ENCODE assay signal across 8 cellular contexts in the genomic region with DNA sequence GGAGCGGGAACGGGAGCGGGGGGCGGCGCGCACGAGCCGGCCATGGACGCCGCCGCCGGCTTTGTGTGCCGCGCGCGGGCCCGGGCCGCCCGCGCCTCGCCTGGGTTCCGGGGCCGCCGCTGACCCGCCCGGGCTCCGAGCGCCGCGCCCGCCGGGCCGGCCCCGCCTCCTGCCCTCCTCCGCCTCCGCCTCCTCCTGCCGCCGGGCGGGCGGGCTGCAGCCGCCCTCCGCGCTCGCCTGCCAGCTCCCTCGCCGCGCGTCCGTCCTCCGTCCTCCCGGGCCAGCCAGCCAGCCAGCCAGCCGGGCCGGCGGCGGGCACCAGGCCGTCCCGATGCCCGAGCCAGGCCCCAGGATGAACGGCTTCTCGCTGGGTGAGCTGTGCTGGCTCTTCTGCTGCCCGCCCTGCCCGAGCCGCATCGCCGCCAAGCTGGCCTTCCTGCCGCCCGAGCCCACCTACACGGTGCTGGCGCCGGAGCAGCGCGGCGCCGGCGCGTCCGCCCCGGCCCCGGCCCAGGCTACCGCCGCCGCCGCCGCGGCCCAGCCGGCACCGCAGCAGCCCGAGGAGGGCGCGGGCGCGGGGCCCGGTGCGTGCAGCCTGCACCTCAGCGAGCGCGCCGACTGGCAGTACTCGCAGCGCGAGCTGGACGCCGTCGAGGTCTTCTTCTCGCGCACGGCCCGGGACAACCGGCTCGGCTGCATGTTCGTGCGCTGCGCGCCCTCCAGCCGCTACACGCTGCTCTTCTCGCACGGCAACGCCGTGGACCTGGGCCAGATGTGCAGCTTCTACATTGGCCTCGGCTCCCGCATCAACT. TPM values are rescaled to one million over a fixed set of nuclear protein-coding genes. Genes with fewer than 3 reads are reported as not detected.
DNase-seq lines count a peak whose midpoint lies in the region; ATAC-seq and TF ChIP-seq lines count a peak whose summit lies in the region.

Gene ABHD17C (plus strand): TSS at position 212 of the 812 bp plus-strand sequence. CDS start 120 bp downstream, at position 332.

- H4K20me1 ChIP-seq in BLaER1 treated with 17β-estradiol and CSF1 and Interleukin-3, amounts not matched to agents 10 nM and 100 nM, result peaks cover 2 to 42% (median 31%) of the 10 kb centered on the region in 11 experiments; a peak in 16 of 22 replicates

- H3K27ac ChIP-seq in BLaER1 treated with 17β-estradiol and CSF1 and Interleukin-3, amounts not matched to agents 10 nM and 100 nM, result peak within 1 kb of the TSS; percentile 70 to 94 (median 91)
- H3K27ac ChIP-seq in RWPE1, result peak within 1 kb of the TSS; percentile 89

- ATAC-seq in GM19328 (IDR thresholded peaks at IDR 0.05; ENCODE audit: unreplicated experiment), result peak; percentile 82
- ATAC-seq in HG03457 (IDR thresholded peaks at IDR 0.05; ENCODE audit: unreplicated experiment), result peak; percentile 66
- ATAC-seq in activated naive CD4-positive, alpha-beta T cell treated with anti-CD3 and anti-CD28 coated beads, Interleukin-2, amount 50 U/mL, for 72 hours, result peak; percentile 76 to 83

- H3K27ac Mint-ChIP-seq in activated naive CD4-positive, alpha-beta T cell treated with anti-CD3 and anti-CD28 coated beads, Interleukin-2, amount 50 U/mL, for 72 hours, result peak within 1 kb of the TSS; percentile 81 to 87

- H3K4me1 ChIP-seq in BLaER1 treated with 17β-estradiol and CSF1 and Interleukin-3, amounts not matched to agents 10 nM and 100 nM, result peaks cover 26 to 53% (median 33%) of the 10 kb centered on the region in 10 experiments

- intact Hi-C loops in head of caudate nucleus (cut with DNase I), result no loop called here

- no peak for TF ChIP-seq CTCF in RWPE1 (conservative IDR thresholded peaks at IDR 0.05; ENCODE audit: low read depth)

- H3K36me3 ChIP-seq in BLaER1 treated with 17β-estradiol and CSF1 and Interleukin-3, amounts not matched to agents 10 nM and 100 nM, result peaks cover 0 to 22% (median 13%) of the 10 kb centered on the region in 11 experiments; a peak in 16 of 22 replicates

- no peaks in the 10 kb centered on the region for H3K27me3 ChIP-seq in BLaER1 treated with 17β-estradiol and CSF1 and Interleukin-3, amounts not matched to agents 10 nM and 100 nM

- no peaks in the 10 kb centered on the region for H3K9me3 ChIP-seq in BLaER1 treated with 17β-estradiol and CSF1 and Interleukin-3, amounts not matched to agents 10 nM and 100 nM (replicated peaks in 1 of 11)

- no peaks in the 10 kb centered on the region for H3K9me3 Mint-ChIP-seq in activated naive CD4-positive, alpha-beta T cell treated with anti-CD3 and anti-CD28 coated beads, Interleukin-2, amount 50 U/mL, for 72 hours

- POLR2A ChIA-PET in RWPE1 (lab: Yijun Ruan, JAX; ENCODE audit: low non-redundant PET), result interaction anchor here (0.6 to 1.4 kb wide), 5 partner anchors 23 to 128 kb away, joined by 3 read pairs; partner anchors contain the start of gene CEMIP

- CTCF ChIA-PET in RWPE1 (lab: Yijun Ruan, JAX), result interaction anchor here (0.6 to 2.7 kb wide), 12 partner anchors 32 to 276 kb away, joined by 3 to 25 read pairs (median 4); partner anchors contain the start of gene CEMIP

- peak within 1 kb of the TSS; percentile 77 to 94 (median 90) for H3K4me3 ChIP-seq in BLaER1 treated with 17β-estradiol and CSF1 and Interleukin-3, amounts not matched to agents 10 nM and 100 nM

- peak within 1 kb of the TSS; percentile 82 to 95 (median 89) for H3K4me2 ChIP-seq in BLaER1 treated with 17β-estradiol and CSF1 and Interleukin-3, amounts not matched to agents 10 nM and 100 nM

- DNase-seq in RWPE1 (ENCODE audit: low spot score) (peak; percentile 74), head of caudate nucleus (peak in 41 of 42 donors; percentile 26 to 82 (median 61)), occipital lobe (lab: John Stamatoyannopoulos, UW) (peak; percentile 27), superior temporal gyrus (ENCODE audit: extremely low spot score) (no peak)
- peak; percentile 50 to 64 for DNase-seq in activated naive CD4-positive, alpha-beta T cell treated with anti-CD3 and anti-CD28 coated beads, Interleukin-2, amount 50 U/mL, for 72 hours (ENCODE audit: low spot score in 2 of 2)

- peaks cover 6 to 14% of the 10 kb centered on the region in 2 donors for H3K36me3 Mint-ChIP-seq in activated naive CD4-positive, alpha-beta T cell treated with anti-CD3 and anti-CD28 coated beads, Interleukin-2, amount 50 U/mL, for 72 hours

- H3K9ac ChIP-seq in BLaER1 treated with 17β-estradiol and CSF1 and Interleukin-3, amounts not matched to agents 10 nM and 100 nM, result peak within 1 kb of the TSS; percentile 84 to 95 (median 92)

RNA-seq across cellular contexts. Expression of gene ABHD17C, which starts in this region (rescaled TPM):
- 1 to 10 TPM; 7.2 to 7.8 TPM for total RNA-seq in activated naive CD4-positive, alpha-beta T cell treated with anti-CD3 and anti-CD28 coated beads, Interleukin-2, amount 50 U/mL, for 72 hours
- total RNA-seq in occipital lobe, result 14.7 TPM
